ENCODE assay signal across 12 cellular contexts in genomic region chr10:12198156-12198555, GRCh38. TPM values are rescaled to one million over a fixed set of nuclear protein-coding genes. Genes with fewer than 3 reads are reported as not detected.
DNase-seq lines count a peak whose midpoint lies in the region; ATAC-seq lines count a peak whose summit lies in the region.
"Had no signal": no experiment of that assay in that cellular context is flagged by ENCODE, and none has a peak within 500 bp of the region (broad histone marks: within the 10 kb centered on the region; RNA-seq: fewer than 3 reads in every experiment).

No MANE protein-coding gene starts in this region.

- ATAC-seq in T-helper 17 cell: no peak
- ATAC-seq in right cardiac atrium: no peak

- CTCF ChIA-PET in CD8-positive, alpha-beta memory T cell (lab: Charles Lee): no interaction called here

- no peak overlapping the region for H2BK15ac ChIP-seq in mesendoderm (replicated peaks; ENCODE audit: low read depth)

- no peaks in the 10 kb centered on the region for H3K9me3 Mint-ChIP-seq in CD8-positive, alpha-beta memory T cell
- H3K9me3 Mint-ChIP-seq in IgD-negative memory B cell: no peaks in the 10 kb centered on the region

- H3K79me1 ChIP-seq in mesendoderm (ENCODE audit: low read length): peaks cover 16% of the 10 kb centered on the region

- no peak overlapping the region for H2BK5ac ChIP-seq in mesendoderm (ENCODE audit: low read length)

- H2BK120ac ChIP-seq in mesendoderm (ENCODE audit: low read depth, low read length): no peak overlapping the region

- H4K8ac ChIP-seq in mesendoderm (ENCODE audit: low read depth, low read length): no peak overlapping the region

- peaks cover 52 to 81% (median 76%) of the 10 kb centered on the region in 3 donors for H3K4me1 Mint-ChIP-seq in CD8-positive, alpha-beta memory T cell
- H3K4me1 Mint-ChIP-seq in IgD-negative memory B cell: peaks cover 36 to 48% (median 38%) of the 10 kb centered on the region in 3 donors
- H3K4me1 Mint-ChIP-seq in T-helper 17 cell: peaks cover 43% of the 10 kb centered on the region

- H3K4me3 ChIP-seq in CD8-positive, alpha-beta memory T cell (ENCODE audit: low read length): no peak overlapping the region
- H3K4me3 ChIP-seq in mesendoderm (ENCODE audit: low read length) (no peak overlapping the region), right cardiac atrium (ENCODE audit: low read length) (no peak overlapping the region)

- H3K18ac ChIP-seq in mesendoderm (ENCODE audit: low read length): no peak overlapping the region

- H3K9ac ChIP-seq in mesendoderm (ENCODE audit: low read length): peak overlapping the region; percentile 9

- no peak overlapping the region for H3K27ac ChIP-seq in CD8-positive, alpha-beta memory T cell (ENCODE audit: low read depth, low read length)
- H3K27ac ChIP-seq in mesendoderm (ENCODE audit: low read depth, low read length) (no peak overlapping the region), substantia nigra (ENCODE audit: low read depth, low read length, poor library complexity, severe bottlenecking) (no peak overlapping the region), right cardiac atrium (ENCODE audit: low read length) (no peak overlapping the region)
- H3K27ac ChIP-seq: epithelial cell of prostate had no signal

- H3K4ac ChIP-seq in mesendoderm (ENCODE audit: low read depth, low read length): no peak overlapping the region

- no peaks in the 10 kb centered on the region for H3K27me3 Mint-ChIP-seq in CD8-positive, alpha-beta memory T cell
- H3K27me3 Mint-ChIP-seq in IgD-negative memory B cell: no peaks in the 10 kb centered on the region
- no peaks in the 10 kb centered on the region for H3K27me3 Mint-ChIP-seq in T-helper 17 cell

- H3K4me3 Mint-ChIP-seq in CD8-positive, alpha-beta memory T cell: peak overlapping the region; percentile 23 to 77 (median 47)
- H3K4me3 Mint-ChIP-seq in IgD-negative memory B cell: peak overlapping the region in 3 of 4 donors; percentile 58 to 85 (median 60)
- H3K4me3 Mint-ChIP-seq in T-helper 17 cell: peak overlapping the region; percentile 53

- peaks cover 26% of the 10 kb centered on the region for H3K36me3 ChIP-seq in CD8-positive, alpha-beta memory T cell (ENCODE audit: insufficient read depth, low read length)
- peaks cover 2% of the 10 kb centered on the region for H3K36me3 ChIP-seq in mesendoderm (ENCODE audit: control insufficient read depth, insufficient read depth, low read length)

- no peak overlapping the region for H3K23ac ChIP-seq in mesendoderm (ENCODE audit: low read length)

- no peak overlapping the region for H3K4me2 ChIP-seq in mesendoderm (ENCODE audit: low read length)

- no peaks in the 10 kb centered on the region for H3K27me3 ChIP-seq in CD8-positive, alpha-beta memory T cell (ENCODE audit: insufficient read depth, low read length, poor library complexity, severe bottlenecking)
- H3K27me3 ChIP-seq in mesendoderm (ENCODE audit: insufficient read depth, low read length, poor library complexity) (no peaks in the 10 kb centered on the region), right cardiac atrium (ENCODE audit: control insufficient read depth, insufficient read depth) (no peaks in the 10 kb centered on the region)

- POLR2A ChIA-PET in CD8-positive, alpha-beta memory T cell (lab: Charles Lee): no interaction called here

- H3K56ac ChIP-seq in mesendoderm (ENCODE audit: low read length): no peak overlapping the region

- no peak overlapping the region for H4K5ac ChIP-seq in mesendoderm (ENCODE audit: low read length)

- no peak overlapping the region for H2AK5ac ChIP-seq in mesendoderm (ENCODE audit: low read length)

- peaks cover 41% of the 10 kb centered on the region for H3K4me1 ChIP-seq in CD8-positive, alpha-beta memory T cell (ENCODE audit: insufficient read depth, low read length)
- H3K4me1 ChIP-seq in mesendoderm (ENCODE audit: control insufficient read depth, low read depth, low read length) (no peaks in the 10 kb centered on the region), right cardiac atrium (ENCODE audit: control insufficient read depth, insufficient read depth, low read length) (no peaks in the 10 kb centered on the region)

- H3K9me3 ChIP-seq in CD8-positive, alpha-beta memory T cell (ENCODE audit: low read length): no peaks in the 10 kb centered on the region
- H3K9me3 ChIP-seq in T-helper 17 cell (ENCODE audit: control insufficient read depth, low read length, poor library complexity, severe bottlenecking) (no peaks in the 10 kb centered on the region), right cardiac atrium (ENCODE audit: control insufficient read depth, low read length) (no peaks in the 10 kb centered on the region)

- H3K36me3 Mint-ChIP-seq in CD8-positive, alpha-beta memory T cell: peaks cover 0 to 58% (median 15%) of the 10 kb centered on the region in 3 donors
- peaks cover 2% of the 10 kb centered on the region for H3K36me3 Mint-ChIP-seq in IgD-negative memory B cell
- peaks cover 14% of the 10 kb centered on the region for H3K36me3 Mint-ChIP-seq in T-helper 17 cell (ENCODE audit: low read depth)

- peaks cover 55% of the 10 kb centered on the region for H3K79me2 ChIP-seq in mesendoderm (ENCODE audit: control insufficient read depth, insufficient read depth, low read length)

- H3K27ac Mint-ChIP-seq in CD8-positive, alpha-beta memory T cell: peak overlapping the region in 5 of 8 donors; percentile 12 to 50 (median 38)
- no peak overlapping the region for H3K27ac Mint-ChIP-seq in IgD-negative memory B cell
- H3K27ac Mint-ChIP-seq in T-helper 17 cell: peak overlapping the region; percentile 59

- DNase-seq in CD8-positive, alpha-beta memory T cell: no peak
- DNase-seq in T-helper 17 cell (no peak), mesendoderm (no peak), substantia nigra (lab: John Stamatoyannopoulos, UW) (no peak), NCI-H524 (lab: John Stamatoyannopoulos, UW) (no peak), SW 1271 (lab: John Stamatoyannopoulos, UW) (no peak), right cardiac atrium (no peak)
- DNase-seq: caudate nucleus, NCI-H2081 treated with DMSO at 0.1 percent for 48 hours, T1000 had no signal

- no CpG with 5 or more reads among the region's 2 CpGs for WGBS in mesendoderm (ENCODE audit: extremely low coverage, insufficient coverage, low lambda C conversion rate)
- WGBS in right cardiac atrium: 94% methylated on average over 2 of the region's 2 CpGs

- intact Hi-C loops in right cardiac atrium (cut with DNase I): no loop called here

RNA-seq across cellular contexts. Expression of gene CDC123, which starts 2.2 kb away (rescaled TPM):
- total RNA-seq in CD8-positive, alpha-beta memory T cell: 100 to 1,000 TPM; 161 to 162 TPM
- polyA plus RNA-seq in CD8-positive, alpha-beta memory T cell: 97.5 TPM
- polyA plus RNA-seq in IgD-negative memory B cell: 104 TPM
- 10 to 100 TPM; 35.9 to 52.8 TPM for total RNA-seq in T-helper 17 cell
- 256 TPM for polyA plus RNA-seq in mesendoderm (2013, experiment 1 of 2)
- polyA plus RNA-seq in mesendoderm (2013, experiment 2 of 2): 264 TPM
- 10 to 100 TPM; 46.6 to 70.4 (median 63.1) TPM for total RNA-seq in right cardiac atrium
- 46.0 TPM for polyA plus RNA-seq in right cardiac atrium

RNA-seq across cellular contexts. Expression of gene NUDT5, which starts 2.5 kb away (rescaled TPM):
- 100 to 1,000 TPM; 119 to 125 TPM for total RNA-seq in CD8-positive, alpha-beta memory T cell
- polyA plus RNA-seq in CD8-positive, alpha-beta memory T cell: 61.4 TPM
- polyA plus RNA-seq in IgD-negative memory B cell (48.6 TPM), right cardiac atrium (12.4 TPM)
- total RNA-seq in T-helper 17 cell (10 to 100 TPM; 27.8 to 33.5 TPM), right cardiac atrium (10 to 100 TPM in 3 of 4 donors, 1 to 10 TPM in 1; 9.4 to 13.8 (median 13.0) TPM)
- 96.2 TPM for polyA plus RNA-seq in mesendoderm (2013, experiment 1 of 2)
- 102 TPM for polyA plus RNA-seq in mesendoderm (2013, experiment 2 of 2)

Comparison
In these comparisons a context has a peak if more than half of its experiments do, and no peak if none do; other contexts are left out.
1. H3K27ac Mint-ChIP-seq: peak in CD8-positive, alpha-beta memory T cell (5 of 8) and T-helper 17 cell (single experiment); none in IgD-negative memory B cell (0 of 3).
2. Peak in every context shown above with its lines, with median percentiles within 50 percentile points of each other: H3K4me3 Mint-ChIP-seq.